8 cellular contexts compared by ENCODE assay signal in the genomic region with DNA sequence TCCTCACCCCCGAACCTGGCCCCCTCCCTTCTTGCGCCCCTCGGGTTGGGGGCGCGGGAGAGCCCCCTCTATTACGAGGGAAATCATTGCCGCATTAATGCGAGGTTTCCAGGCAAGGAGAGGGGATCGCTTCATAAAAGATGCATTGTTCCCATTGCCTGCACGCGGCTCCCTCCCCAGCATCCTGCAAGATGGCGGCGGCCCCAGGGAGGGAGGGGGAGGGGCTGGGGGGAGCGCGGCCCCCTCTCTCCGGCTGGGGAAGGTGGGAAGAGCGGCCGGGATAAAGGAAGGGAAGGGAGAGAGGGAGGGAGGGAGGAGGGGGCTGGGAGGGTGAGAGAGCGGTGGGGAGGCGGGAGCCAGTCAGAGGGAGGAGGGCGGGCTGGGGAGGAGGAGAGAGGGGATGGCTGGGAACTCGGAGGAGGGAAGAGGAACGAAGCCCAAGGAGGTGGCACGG. TPM values are rescaled to one million over a fixed set of nuclear protein-coding genes. Genes with fewer than 3 reads are reported as not detected.
DNase-seq lines count a peak whose midpoint lies in the region; ATAC-seq and TF ChIP-seq lines count a peak whose summit lies in the region.
"Not testable (repeated sequence)": the region's sequence is repeated elsewhere in the genome, so short reads cannot be mapped to it uniquely, and the experiment has no call there.

No MANE protein-coding gene starts in this region.

- TF ChIP-seq RAD21 in liver (IDR thresholded peaks at IDR 0.05): not testable (repeated sequence)

- ATAC-seq in body of pancreas: peak; percentile 57

- not testable (repeated sequence) for H3K9ac ChIP-seq in liver (ENCODE audit: low read depth in 1 of 2, low read length in 2 of 2)

- intact Hi-C loops in body of pancreas (cut with DNase I); posterior cingulate gyrus (cut with DNase I): not testable (repeated sequence)

- peak; percentile 72 for DNase-seq in DMS79 (lab: John Stamatoyannopoulos, UW)
- DNase-seq in NCI-H1417 treated with DMSO at 0.1 percent for 48 hours (lab: John Stamatoyannopoulos, UW): peak; percentile 34
- peak; percentile 64 to 76 for DNase-seq in SJCRH30
- DNase-seq in body of pancreas: not testable (repeated sequence)
- DNase-seq in fibroblast of the aortic adventitia (ENCODE audit: low read depth): peak; percentile 25
- DNase-seq in posterior cingulate gyrus: peak in 7 of 10 donors; percentile 16 to 74 (median 36)

- TF ChIP-seq CTCF in body of pancreas (IDR thresholded peaks at IDR 0.05); fibroblast of the aortic adventitia (IDR thresholded peaks at IDR 0.05; ENCODE audit: insufficient read depth, low read length); liver (IDR thresholded peaks at IDR 0.05; ENCODE audit: low read depth, low read length, missing input control): not testable (repeated sequence)

- H3K4me1 ChIP-seq in SJCRH30; body of pancreas; liver (ENCODE audit: control insufficient read depth in 4 of 4, insufficient read depth in 4 of 4, low read length in 3 of 4); urinary bladder (ENCODE audit: insufficient read depth): not testable (repeated sequence)

- H3K36me3 ChIP-seq in SJCRH30; body of pancreas (replicated peaks in 1 of 2; ENCODE audit: insufficient read depth in 1 of 2, low read depth in 2 of 2); liver (ENCODE audit: control insufficient read depth in 4 of 4, insufficient read depth in 3 of 4, low read depth in 1 of 4, low read length in 3 of 4); urinary bladder (ENCODE audit: insufficient read depth): not testable (repeated sequence)

- 5% methylated on average over 10 of the region's 24 CpGs; no CpG with 5 or more reads in 1 of the 2 donors for WGBS in body of pancreas, 2 donors
- 7% methylated on average over 20 of the region's 24 CpGs for WGBS in liver
- 1% methylated on average over 14 of the region's 24 CpGs for WGBS in urinary bladder

- H3K27me3 ChIP-seq in SJCRH30; body of pancreas; liver (ENCODE audit: control insufficient read depth in 4 of 4, insufficient read depth in 4 of 4, low read length in 3 of 4): not testable (repeated sequence)

- H3K9me3 ChIP-seq in SJCRH30 (replicated peaks); body of pancreas; liver (ENCODE audit: control insufficient read depth in 4 of 4, low read length in 3 of 4): not testable (repeated sequence)

- peak overlapping the region; percentile 50 for H3K4me3 ChIP-seq in SJCRH30
- not testable (repeated sequence) for H3K4me3 ChIP-seq in body of pancreas
- H3K4me3 ChIP-seq in fibroblast of the aortic adventitia (ENCODE audit: low read depth, low read length): peak overlapping the region; percentile 56
- peak overlapping the region in 1 of 3 donors; percentile 33 for H3K4me3 ChIP-seq in liver (ENCODE audit: low read depth in 1 of 3, low read length in 3 of 3)
- H3K4me3 ChIP-seq in urinary bladder (ENCODE audit: low read depth, low read length): peak overlapping the region; percentile 31

- TF ChIP-seq POLR2A in body of pancreas (IDR thresholded peaks at IDR 0.05): not testable (repeated sequence)

- H3K27ac ChIP-seq in SJCRH30; body of pancreas; liver (ENCODE audit: low read depth in 1 of 2, low read length in 2 of 2); urinary bladder (ENCODE audit: low read depth): not testable (repeated sequence)

TF ChIP-seq in liver, 16 proteins besides CTCF, POLR2A, EP300 and RAD21:
- peak; percentile 15 for TF ChIP-seq YY1 (IDR thresholded peaks at IDR 0.05)

RNA-seq across cellular contexts. Expression of gene RHOT1, which starts 58.3 kb away (rescaled TPM):
- 48.9 and 49.2 TPM in 2 replicates for total RNA-seq in SJCRH30 (2014; rRNA removed; shearing (Covaris generic))
- total RNA-seq in body of pancreas: 10 to 100 TPM; 15.2 to 25.4 TPM
- total RNA-seq in fibroblast of the aortic adventitia (ENCODE audit: low replicate concordance): 21.0 and 50.5 TPM in 2 replicates
- 10 to 100 TPM; 20.2 to 43.4 TPM for total RNA-seq in liver
- 10 to 100 TPM in 1 of 2 donors, 1 to 10 TPM in 1; 8.1 to 14.0 TPM for polyA plus RNA-seq in liver
- 81.4 TPM for total RNA-seq in urinary bladder
- polyA plus RNA-seq in urinary bladder: 35.8 TPM
